Comparison of ENCODE assay signal across 1 cellular context in the genomic region with DNA sequence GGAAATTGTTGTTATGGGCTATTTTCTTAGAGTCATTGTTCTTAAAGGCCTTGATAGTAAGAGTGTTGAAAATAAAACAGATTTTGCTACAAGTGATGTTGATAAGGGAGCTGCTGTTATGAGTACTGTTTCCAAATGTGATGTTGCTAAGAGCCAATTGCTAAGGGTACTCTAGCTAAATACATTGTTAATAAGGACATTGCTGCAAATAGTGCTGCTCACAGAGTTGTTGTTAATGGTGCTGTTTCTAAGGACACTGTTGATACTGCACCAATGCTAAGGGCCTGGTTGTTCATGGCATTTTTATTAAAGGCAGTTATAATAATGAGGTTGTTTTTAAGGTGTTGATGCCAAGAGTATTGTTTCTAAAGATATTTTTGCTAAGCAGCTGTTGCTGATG. TPM values are rescaled to one million over a fixed set of nuclear protein-coding genes. Genes with fewer than 3 reads are reported as not detected.
"Had no signal": no experiment of that assay in that cellular context is flagged by ENCODE, and none has a peak within 500 bp of the region (broad histone marks: within the 10 kb centered on the region; RNA-seq: fewer than 3 reads in every experiment).

No MANE protein-coding gene starts in this region.

RNA-seq across cellular contexts. Expression of gene SPATA31A5, which starts 52.2 kb away (rescaled TPM):
- total RNA-seq: GM12878 had no signal
